In genomic region chr2:23518481-23519333, GRCh38 we compare ENCODE assay signal across 13 cellular contexts.
DNase-seq lines count a peak whose midpoint lies in the region; ATAC-seq and TF ChIP-seq lines count a peak whose summit lies in the region.
"Had no signal": no experiment of that assay in that cellular context is flagged by ENCODE, and none has a peak within 500 bp of the region (broad histone marks: within the 10 kb centered on the region; RNA-seq: fewer than 3 reads in every experiment).

No MANE protein-coding gene starts in this region.

- DNase-seq in stimulated activated naive CD8-positive, alpha-beta T cell treated with anti-CD3 and anti-CD28 coated beads, Interleukin-15, amount 100 ng/mL, for 72 hours = no peak
- DNase-seq in stimulated activated naive CD8-positive, alpha-beta T cell treated with anti-CD3 and anti-CD28 coated beads, Interleukin-15, Interleukin-2, amounts not matched to agents 100 U/mL and 50 U/mL, for 24 hours = no peak
- DNase-seq in nephron progenitor cell (no peak), mucosa of descending colon (no peak), germinal center (ENCODE audit: low spot score) (no peak), COLO829 (ENCODE audit: low spot score) (no peak)
- DNase-seq in activated CD8-positive, alpha-beta memory T cell treated with anti-CD3 and anti-CD28 coated beads, Interleukin-2, amount 50 U/mL, for 4 hours = no peak
- DNase-seq: NCI-H187 treated with DMSO at 0.1 percent for 48 hours, NCI-H2171 treated with DMSO at 0.1 percent for 48 hours, NCI-H510A had no signal

- intact Hi-C loops in mucosa of descending colon (cut with DNase I, micrococcal nuclease) = no loop called here

- no peak overlapping the region for H3K4me3 Mint-ChIP-seq in stimulated activated naive CD8-positive, alpha-beta T cell treated with anti-CD3 and anti-CD28 coated beads, Interleukin-15, amount 100 ng/mL, for 72 hours
- no peak overlapping the region for H3K4me3 Mint-ChIP-seq in nephron progenitor cell

- H3K27me3 ChIP-seq in skeletal muscle tissue (ENCODE audit: control insufficient read depth in 3 of 3, insufficient read depth in 3 of 3, low read length in 3 of 3) = no peaks in the 10 kb centered on the region

- peak overlapping the region in 1 of 2 donors; percentile 12 for H3K27ac Mint-ChIP-seq in stimulated activated naive CD8-positive, alpha-beta T cell treated with anti-CD3 and anti-CD28 coated beads, Interleukin-15, amount 100 ng/mL, for 72 hours
- peak overlapping the region; percentile 67 for H3K27ac Mint-ChIP-seq in nephron progenitor cell

- H3K27ac ChIP-seq in skeletal muscle tissue (ENCODE audit: low read depth, low read length) = peak overlapping the region; percentile 82
- H3K27ac ChIP-seq: BLaER1 treated with 17β-estradiol and CSF1 and Interleukin-3, amounts not matched to agents 10 nM and 100 nM had no signal

- ATAC-seq in stimulated activated naive CD8-positive, alpha-beta T cell treated with anti-CD3 and anti-CD28 coated beads, Interleukin-15, amount 100 ng/mL, for 72 hours = peak; percentile 15
- no peak for ATAC-seq in stimulated activated naive CD8-positive, alpha-beta T cell treated with anti-CD3 and anti-CD28 coated beads, Interleukin-15, Interleukin-2, amounts not matched to agents 100 U/mL and 50 U/mL, for 24 hours
- no peak for ATAC-seq in mucosa of descending colon
- ATAC-seq: Panc1 had no signal

- H3K4me3 ChIP-seq in skeletal muscle tissue (ENCODE audit: low read length in 3 of 3) = peak overlapping the region in 1 of 3 donors; percentile 32
- no peak overlapping the region for H3K4me3 ChIP-seq in mucosa of descending colon
- H3K4me3 ChIP-seq: BLaER1 treated with 17β-estradiol and CSF1 and Interleukin-3, amounts not matched to agents 10 nM and 100 nM had no signal

- H3K36me3 Mint-ChIP-seq in nephron progenitor cell (ENCODE audit: low read depth) = no peaks in the 10 kb centered on the region

- H3K9ac ChIP-seq in skeletal muscle tissue (ENCODE audit: low read depth in 1 of 3, low read length in 3 of 3) = peak overlapping the region; percentile 11 to 69 (median 45)
- H3K9ac ChIP-seq: BLaER1 treated with 17β-estradiol and CSF1 and Interleukin-3, amounts not matched to agents 10 nM and 100 nM had no signal

- no peak for TF ChIP-seq CTCF in nephron progenitor cell (IDR thresholded peaks at IDR 0.05)
- no peak for TF ChIP-seq CTCF in mucosa of descending colon (IDR thresholded peaks at IDR 0.05)

- H3K9me3 Mint-ChIP-seq in stimulated activated naive CD8-positive, alpha-beta T cell treated with anti-CD3 and anti-CD28 coated beads, Interleukin-15, amount 100 ng/mL, for 72 hours = no peaks in the 10 kb centered on the region
- no peaks in the 10 kb centered on the region for H3K9me3 Mint-ChIP-seq in nephron progenitor cell

- H3K27me3 Mint-ChIP-seq in stimulated activated naive CD8-positive, alpha-beta T cell treated with anti-CD3 and anti-CD28 coated beads, Interleukin-15, amount 100 ng/mL, for 72 hours = peaks cover 13% of the 10 kb centered on the region
- peaks cover 22% of the 10 kb centered on the region for H3K27me3 Mint-ChIP-seq in nephron progenitor cell (ENCODE audit: low read depth, poor library complexity)

- H3K4me1 Mint-ChIP-seq in stimulated activated naive CD8-positive, alpha-beta T cell treated with anti-CD3 and anti-CD28 coated beads, Interleukin-15, amount 100 ng/mL, for 72 hours = no peaks in the 10 kb centered on the region
- peaks cover 89% of the 10 kb centered on the region for H3K4me1 Mint-ChIP-seq in nephron progenitor cell

- H3K36me3 ChIP-seq in skeletal muscle tissue (ENCODE audit: control insufficient read depth in 3 of 3, insufficient read depth in 3 of 3, low read length in 3 of 3) = no peaks in the 10 kb centered on the region
- no peaks in the 10 kb centered on the region for H3K36me3 ChIP-seq in mucosa of descending colon (ENCODE audit: low read depth)
- H3K36me3 ChIP-seq: BLaER1 treated with 17β-estradiol and CSF1 and Interleukin-3, amounts not matched to agents 10 nM and 100 nM had no signal

- H3K4me1 ChIP-seq in skeletal muscle tissue (ENCODE audit: control insufficient read depth in 3 of 3, insufficient read depth in 3 of 3, low read length in 3 of 3) (peaks cover 68 to 87% (median 73%) of the 10 kb centered on the region in 3 donors), mucosa of descending colon (ENCODE audit: low read depth) (no peaks in the 10 kb centered on the region)
- H3K4me1 ChIP-seq: BLaER1 treated with 17β-estradiol and CSF1 and Interleukin-3, amounts not matched to agents 10 nM and 100 nM had no signal

- no peaks in the 10 kb centered on the region for H3K9me3 ChIP-seq in skeletal muscle tissue (ENCODE audit: control insufficient read depth in 3 of 3, low read length in 3 of 3)
- no peaks in the 10 kb centered on the region for H3K9me3 ChIP-seq in mucosa of descending colon
- H3K9me3 ChIP-seq: BLaER1 treated with 17β-estradiol and CSF1 and Interleukin-3, amounts not matched to agents 10 nM and 100 nM had no signal
